ENCODE assay signal across 1 cellular context in the genomic region with DNA sequence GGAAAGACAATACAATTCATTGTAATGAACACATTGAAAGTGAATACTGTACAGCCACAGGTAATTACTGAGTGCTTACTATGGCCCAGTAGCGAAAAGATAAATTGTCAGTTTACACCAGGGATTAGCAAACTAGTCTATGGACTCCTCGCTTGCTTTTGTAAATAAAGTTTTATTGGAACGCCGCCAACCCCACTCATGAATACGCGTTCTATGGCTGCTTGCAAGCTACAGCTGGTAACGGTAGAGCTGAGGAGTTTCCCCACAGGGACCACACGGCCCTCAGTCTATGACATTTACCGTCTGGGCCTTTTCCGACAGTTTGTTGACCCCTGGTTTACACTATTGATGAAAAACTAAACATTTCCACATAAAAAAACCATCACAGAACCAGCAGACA.
TF ChIP-seq lines count a peak whose summit lies in the region.

No MANE protein-coding gene starts in this region.

TF ChIP-seq in GM12878, 131 proteins besides CTCF, POLR2A, EP300 and RAD21:
- TF ChIP-seq, protein P1, sequence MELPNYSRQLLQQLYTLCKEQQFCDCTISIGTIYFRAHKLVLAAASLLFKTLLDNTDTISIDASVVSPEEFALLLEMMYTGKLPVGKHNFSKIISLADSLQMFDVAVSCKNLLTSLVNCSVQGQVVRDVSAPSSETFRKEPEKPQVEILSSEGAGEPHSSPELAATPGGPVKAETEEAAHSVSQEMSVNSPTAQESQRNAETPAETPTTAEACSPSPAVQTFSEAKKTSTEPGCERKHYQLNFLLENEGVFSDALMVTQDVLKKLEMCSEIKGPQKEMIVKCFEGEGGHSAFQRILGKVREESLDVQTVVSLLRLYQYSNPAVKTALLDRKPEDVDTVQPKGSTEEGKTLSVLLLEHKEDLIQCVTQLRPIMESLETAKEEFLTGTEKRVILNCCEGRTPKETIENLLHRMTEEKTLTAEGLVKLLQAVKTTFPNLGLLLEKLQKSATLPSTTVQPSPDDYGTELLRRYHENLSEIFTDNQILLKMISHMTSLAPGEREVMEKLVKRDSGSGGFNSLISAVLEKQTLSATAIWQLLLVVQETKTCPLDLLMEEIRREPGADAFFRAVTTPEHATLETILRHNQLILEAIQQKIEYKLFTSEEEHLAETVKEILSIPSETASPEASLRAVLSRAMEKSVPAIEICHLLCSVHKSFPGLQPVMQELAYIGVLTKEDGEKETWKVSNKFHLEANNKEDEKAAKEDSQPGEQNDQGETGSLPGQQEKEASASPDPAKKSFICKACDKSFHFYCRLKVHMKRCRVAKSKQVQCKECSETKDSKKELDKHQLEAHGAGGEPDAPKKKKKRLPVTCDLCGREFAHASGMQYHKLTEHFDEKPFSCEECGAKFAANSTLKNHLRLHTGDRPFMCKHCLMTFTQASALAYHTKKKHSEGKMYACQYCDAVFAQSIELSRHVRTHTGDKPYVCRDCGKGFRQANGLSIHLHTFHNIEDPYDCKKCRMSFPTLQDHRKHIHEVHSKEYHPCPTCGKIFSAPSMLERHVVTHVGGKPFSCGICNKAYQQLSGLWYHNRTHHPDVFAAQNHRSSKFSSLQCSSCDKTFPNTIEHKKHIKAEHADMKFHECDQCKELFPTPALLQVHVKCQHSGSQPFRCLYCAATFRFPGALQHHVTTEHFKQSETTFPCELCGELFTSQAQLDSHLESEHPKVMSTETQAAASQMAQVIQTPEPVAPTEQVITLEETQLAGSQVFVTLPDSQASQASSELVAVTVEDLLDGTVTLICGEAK (IDR thresholded peaks at IDR 0.05; ENCODE audit: borderline replicate concordance), result peak; percentile 55; the same call in 1 of the 2 replicates
- no peak for TF ChIP-seq MXI1 (IDR thresholded peaks at IDR 0.05; ENCODE audit: low read depth, low read length)
